In the genomic region with DNA sequence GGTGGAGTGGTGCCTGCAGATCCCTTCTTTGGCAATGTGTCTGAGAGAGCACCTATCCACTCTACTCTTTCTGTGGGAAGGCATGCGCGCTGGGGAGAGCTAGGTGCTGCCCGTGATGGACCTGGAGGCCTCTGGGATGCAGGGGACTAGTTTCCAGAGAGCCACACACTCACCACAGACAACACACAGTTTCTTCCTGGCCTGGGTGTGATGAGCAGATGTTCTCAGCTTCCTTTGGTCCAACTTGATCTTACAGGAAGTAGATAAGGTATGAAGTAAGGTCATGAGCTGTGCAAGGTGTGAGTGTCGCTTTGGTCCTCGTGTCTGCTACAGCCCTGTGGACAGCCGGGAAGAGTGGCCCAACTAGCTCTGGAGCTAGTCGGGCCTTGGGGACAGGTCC, we compare ENCODE assay signal across 2 cellular contexts.
TF ChIP-seq lines count a peak whose summit lies in the region.

No MANE protein-coding gene starts in this region.

TF ChIP-seq in HepG2, 621 proteins besides CTCF, POLR2A, EP300 and RAD21:
- TF ChIP-seq ZNF296 (CRISPR knock-in tag; conservative IDR thresholded peaks at IDR 0.05) (no peak), ZNF768 (CRISPR knock-in tag; IDR thresholded peaks at IDR 0.05) (0 out of 2 replicates have a peak, but pooled peaks have one; percentile 20), ZMAT3 (CRISPR knock-in tag; conservative IDR thresholded peaks at IDR 0.05) (no peak)
- TF ChIP-seq, protein P1, sequence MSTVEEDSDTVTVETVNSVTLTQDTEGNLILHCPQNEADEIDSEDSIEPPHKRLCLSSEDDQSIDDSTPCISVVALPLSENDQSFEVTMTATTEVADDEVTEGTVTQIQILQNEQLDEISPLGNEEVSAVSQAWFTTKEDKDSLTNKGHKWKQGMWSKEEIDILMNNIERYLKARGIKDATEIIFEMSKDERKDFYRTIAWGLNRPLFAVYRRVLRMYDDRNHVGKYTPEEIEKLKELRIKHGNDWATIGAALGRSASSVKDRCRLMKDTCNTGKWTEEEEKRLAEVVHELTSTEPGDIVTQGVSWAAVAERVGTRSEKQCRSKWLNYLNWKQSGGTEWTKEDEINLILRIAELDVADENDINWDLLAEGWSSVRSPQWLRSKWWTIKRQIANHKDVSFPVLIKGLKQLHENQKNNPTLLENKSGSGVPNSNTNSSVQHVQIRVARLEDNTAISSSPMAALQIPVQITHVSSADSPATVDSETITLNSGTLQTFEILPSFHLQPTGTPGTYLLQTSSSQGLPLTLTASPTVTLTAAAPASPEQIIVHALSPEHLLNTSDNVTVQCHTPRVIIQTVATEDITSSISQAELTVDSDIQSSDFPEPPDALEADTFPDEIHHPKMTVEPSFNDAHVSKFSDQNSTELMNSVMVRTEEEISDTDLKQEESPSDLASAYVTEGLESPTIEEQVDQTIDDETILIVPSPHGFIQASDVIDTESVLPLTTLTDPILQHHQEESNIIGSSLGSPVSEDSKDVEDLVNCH (CRISPR knock-in tag; IDR thresholded peaks at IDR 0.05): no peak
TF ChIP-seq in HepG2: peak in this region for 1.

TF ChIP-seq in SK-N-SH, 30 proteins besides CTCF, POLR2A, EP300 and RAD21:
- no peak for TF ChIP-seq EZH2phosphoT487 (IDR thresholded peaks at IDR 0.05; ENCODE audit: borderline replicate concordance, low read depth)
- TF ChIP-seq GATA2 (CRISPR knock-in tag; IDR thresholded peaks at IDR 0.05): no peak
- TF ChIP-seq SIN3A (IDR thresholded peaks at IDR 0.05; ENCODE audit: borderline replicate concordance, low read depth, low read length): no peak
- TF ChIP-seq RCOR1 (IDR thresholded peaks at IDR 0.05; ENCODE audit: low read length): no peak
- TF ChIP-seq FOSL2 (IDR thresholded peaks at IDR 0.05; ENCODE audit: borderline replicate concordance, low read depth): no peak
- no peak for TF ChIP-seq FOXM1 (IDR thresholded peaks at IDR 0.05; ENCODE audit: low read depth)
- no peak for TF ChIP-seq CHD2 (IDR thresholded peaks at IDR 0.05; ENCODE audit: low read length, partially characterized antibody)
- TF ChIP-seq, protein P2, sequence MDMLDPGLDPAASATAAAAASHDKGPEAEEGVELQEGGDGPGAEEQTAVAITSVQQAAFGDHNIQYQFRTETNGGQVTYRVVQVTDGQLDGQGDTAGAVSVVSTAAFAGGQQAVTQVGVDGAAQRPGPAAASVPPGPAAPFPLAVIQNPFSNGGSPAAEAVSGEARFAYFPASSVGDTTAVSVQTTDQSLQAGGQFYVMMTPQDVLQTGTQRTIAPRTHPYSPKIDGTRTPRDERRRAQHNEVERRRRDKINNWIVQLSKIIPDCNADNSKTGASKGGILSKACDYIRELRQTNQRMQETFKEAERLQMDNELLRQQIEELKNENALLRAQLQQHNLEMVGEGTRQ (IDR thresholded peaks at IDR 0.05; ENCODE audit: borderline replicate concordance, low read depth, low read length): no peak
- TF ChIP-seq, protein P3, sequence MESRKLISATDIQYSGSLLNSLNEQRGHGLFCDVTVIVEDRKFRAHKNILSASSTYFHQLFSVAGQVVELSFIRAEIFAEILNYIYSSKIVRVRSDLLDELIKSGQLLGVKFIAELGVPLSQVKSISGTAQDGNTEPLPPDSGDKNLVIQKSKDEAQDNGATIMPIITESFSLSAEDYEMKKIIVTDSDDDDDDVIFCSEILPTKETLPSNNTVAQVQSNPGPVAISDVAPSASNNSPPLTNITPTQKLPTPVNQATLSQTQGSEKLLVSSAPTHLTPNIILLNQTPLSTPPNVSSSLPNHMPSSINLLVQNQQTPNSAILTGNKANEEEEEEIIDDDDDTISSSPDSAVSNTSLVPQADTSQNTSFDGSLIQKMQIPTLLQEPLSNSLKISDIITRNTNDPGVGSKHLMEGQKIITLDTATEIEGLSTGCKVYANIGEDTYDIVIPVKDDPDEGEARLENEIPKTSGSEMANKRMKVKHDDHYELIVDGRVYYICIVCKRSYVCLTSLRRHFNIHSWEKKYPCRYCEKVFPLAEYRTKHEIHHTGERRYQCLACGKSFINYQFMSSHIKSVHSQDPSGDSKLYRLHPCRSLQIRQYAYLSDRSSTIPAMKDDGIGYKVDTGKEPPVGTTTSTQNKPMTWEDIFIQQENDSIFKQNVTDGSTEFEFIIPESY (IDR thresholded peaks at IDR 0.05; ENCODE audit: borderline replicate concordance, low read depth): no peak
- TF ChIP-seq, protein P4, sequence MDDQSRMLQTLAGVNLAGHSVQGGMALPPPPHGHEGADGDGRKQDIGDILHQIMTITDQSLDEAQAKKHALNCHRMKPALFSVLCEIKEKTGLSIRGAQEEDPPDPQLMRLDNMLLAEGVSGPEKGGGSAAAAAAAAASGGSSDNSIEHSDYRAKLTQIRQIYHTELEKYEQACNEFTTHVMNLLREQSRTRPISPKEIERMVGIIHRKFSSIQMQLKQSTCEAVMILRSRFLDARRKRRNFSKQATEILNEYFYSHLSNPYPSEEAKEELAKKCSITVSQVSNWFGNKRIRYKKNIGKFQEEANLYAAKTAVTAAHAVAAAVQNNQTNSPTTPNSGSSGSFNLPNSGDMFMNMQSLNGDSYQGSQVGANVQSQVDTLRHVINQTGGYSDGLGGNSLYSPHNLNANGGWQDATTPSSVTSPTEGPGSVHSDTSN (IDR thresholded peaks at IDR 0.05): no peak
- TF ChIP-seq GABPA (IDR thresholded peaks at IDR 0.05; ENCODE audit: low read depth): no peak
- TF ChIP-seq FOXJ3 (CRISPR knock-in tag; IDR thresholded peaks at IDR 0.05): no peak
- TF ChIP-seq TEAD4 (IDR thresholded peaks at IDR 0.05; ENCODE audit: borderline replicate concordance, insufficient read depth): no peak
- no peak for TF ChIP-seq TAF1 (IDR thresholded peaks at IDR 0.05; ENCODE audit: borderline replicate concordance, low read depth, low read length)
- TF ChIP-seq, protein P5, sequence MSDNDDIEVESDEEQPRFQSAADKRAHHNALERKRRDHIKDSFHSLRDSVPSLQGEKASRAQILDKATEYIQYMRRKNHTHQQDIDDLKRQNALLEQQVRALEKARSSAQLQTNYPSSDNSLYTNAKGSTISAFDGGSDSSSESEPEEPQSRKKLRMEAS (IDR thresholded peaks at IDR 0.05; ENCODE audit: low read depth): no peak
- no peak for TF ChIP-seq SMC3 (IDR thresholded peaks at IDR 0.05; ENCODE audit: low read depth, low read length)
- TF ChIP-seq ELF1 (IDR thresholded peaks at IDR 0.05): no peak
- no peak for TF ChIP-seq TCF12 (IDR thresholded peaks at IDR 0.05)
- no peak for TF ChIP-seq MXI1 (IDR thresholded peaks at IDR 0.05; ENCODE audit: low read depth, low read length)
- TF ChIP-seq, protein P6, sequence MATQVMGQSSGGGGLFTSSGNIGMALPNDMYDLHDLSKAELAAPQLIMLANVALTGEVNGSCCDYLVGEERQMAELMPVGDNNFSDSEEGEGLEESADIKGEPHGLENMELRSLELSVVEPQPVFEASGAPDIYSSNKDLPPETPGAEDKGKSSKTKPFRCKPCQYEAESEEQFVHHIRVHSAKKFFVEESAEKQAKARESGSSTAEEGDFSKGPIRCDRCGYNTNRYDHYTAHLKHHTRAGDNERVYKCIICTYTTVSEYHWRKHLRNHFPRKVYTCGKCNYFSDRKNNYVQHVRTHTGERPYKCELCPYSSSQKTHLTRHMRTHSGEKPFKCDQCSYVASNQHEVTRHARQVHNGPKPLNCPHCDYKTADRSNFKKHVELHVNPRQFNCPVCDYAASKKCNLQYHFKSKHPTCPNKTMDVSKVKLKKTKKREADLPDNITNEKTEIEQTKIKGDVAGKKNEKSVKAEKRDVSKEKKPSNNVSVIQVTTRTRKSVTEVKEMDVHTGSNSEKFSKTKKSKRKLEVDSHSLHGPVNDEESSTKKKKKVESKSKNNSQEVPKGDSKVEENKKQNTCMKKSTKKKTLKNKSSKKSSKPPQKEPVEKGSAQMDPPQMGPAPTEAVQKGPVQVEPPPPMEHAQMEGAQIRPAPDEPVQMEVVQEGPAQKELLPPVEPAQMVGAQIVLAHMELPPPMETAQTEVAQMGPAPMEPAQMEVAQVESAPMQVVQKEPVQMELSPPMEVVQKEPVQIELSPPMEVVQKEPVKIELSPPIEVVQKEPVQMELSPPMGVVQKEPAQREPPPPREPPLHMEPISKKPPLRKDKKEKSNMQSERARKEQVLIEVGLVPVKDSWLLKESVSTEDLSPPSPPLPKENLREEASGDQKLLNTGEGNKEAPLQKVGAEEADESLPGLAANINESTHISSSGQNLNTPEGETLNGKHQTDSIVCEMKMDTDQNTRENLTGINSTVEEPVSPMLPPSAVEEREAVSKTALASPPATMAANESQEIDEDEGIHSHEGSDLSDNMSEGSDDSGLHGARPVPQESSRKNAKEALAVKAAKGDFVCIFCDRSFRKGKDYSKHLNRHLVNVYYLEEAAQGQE (IDR thresholded peaks at IDR 0.05; ENCODE audit: low read depth, low read length): no peak
